In genomic region chrX:118116308-118117068, GRCh38 we compare ENCODE assay signal across 7 cellular contexts. TPM values are rescaled to one million over a fixed set of nuclear protein-coding genes. Genes with fewer than 3 reads are reported as not detected.
DNase-seq lines count a peak whose midpoint lies in the region; ATAC-seq, FAIRE-seq and TF ChIP-seq lines count a peak whose summit lies in the region.

Gene KLHL13 (minus strand): TSS chrX:118116810. CDS start chrX:118028473, 88,337 bp downstream.

- peak within 1 kb of the TSS; percentile 87 to 88 for H3K4me3 Mint-ChIP-seq in activated T-cell treated with anti-CD3 and anti-CD28 coated beads, Interleukin-2, amount 50 U/mL, for 72 hours
- peak within 1 kb of the TSS; percentile 82 for H3K4me3 Mint-ChIP-seq in natural killer cell treated with Interleukin-12 subunit alpha and Interleukin-12 subunit beta and Interleukin-15 and Interleukin-18, amount 100 ng/mL, for 72 hours

- H3K27ac Mint-ChIP-seq in activated T-cell treated with anti-CD3 and anti-CD28 coated beads, Interleukin-2, amount 50 U/mL, for 72 hours, result peak within 1 kb of the TSS; percentile 79
- peak within 1 kb of the TSS in 1 of 2 donors; percentile 42 for H3K27ac Mint-ChIP-seq in natural killer cell treated with Interleukin-12 subunit alpha and Interleukin-12 subunit beta and Interleukin-15 and Interleukin-18, amount 100 ng/mL, for 72 hours

- POLR2A ChIA-PET in GM10248 (lab: Yijun Ruan, JAX), result no interaction called here

- no peak for TF ChIP-seq CTCF in GM10248 (IDR thresholded peaks at IDR 0.05; ENCODE audit: control extremely low read depth, extremely low read depth, low read depth, missing control alignments)

- peak; percentile 39 for DNase-seq in GM10248 (ENCODE audit: extremely low spot score)
- peak; percentile 35 for DNase-seq in HuH-7.5 (ENCODE audit: low spot score)
- DNase-seq in activated T-cell treated with anti-CD3 and anti-CD28 coated beads, Interleukin-2, amount 50 U/mL, for 72 hours, result peak; percentile 7 to 23
- peak; percentile 54 to 64 for DNase-seq in frontal cortex (ENCODE audit: low spot score in 2 of 2)
- DNase-seq in natural killer cell treated with Interleukin-12 subunit alpha and Interleukin-12 subunit beta and Interleukin-15 and Interleukin-18, amount 100 ng/mL, for 72 hours (ENCODE audit: low spot score), result no peak
- no peak for DNase-seq in NCI-H226

- no peak for FAIRE-seq in frontal cortex (lab: Jason Lieb, UNC)

- peaks cover 0 to 3% of the 10 kb centered on the region in 2 donors for H3K36me3 Mint-ChIP-seq in activated T-cell treated with anti-CD3 and anti-CD28 coated beads, Interleukin-2, amount 50 U/mL, for 72 hours (ENCODE audit: insufficient read depth in 2 of 2)
- H3K36me3 Mint-ChIP-seq in natural killer cell treated with Interleukin-12 subunit alpha and Interleukin-12 subunit beta and Interleukin-15 and Interleukin-18, amount 100 ng/mL, for 72 hours, result peaks cover 6% of the 10 kb centered on the region

- peaks cover 11% of the 10 kb centered on the region for H3K4me1 Mint-ChIP-seq in activated T-cell treated with anti-CD3 and anti-CD28 coated beads, Interleukin-2, amount 50 U/mL, for 72 hours (ENCODE audit: low read depth)
- H3K4me1 Mint-ChIP-seq in natural killer cell treated with Interleukin-12 subunit alpha and Interleukin-12 subunit beta and Interleukin-15 and Interleukin-18, amount 100 ng/mL, for 72 hours (ENCODE audit: low read depth in 2 of 2), result peaks cover 6 to 9% of the 10 kb centered on the region in 2 donors

- peak within 1 kb of the TSS; percentile 79 for H3K27ac ChIP-seq in urinary bladder (ENCODE audit: low read depth)

- no peaks in the 10 kb centered on the region for H3K4me1 ChIP-seq in urinary bladder (ENCODE audit: insufficient read depth)

- no peaks in the 10 kb centered on the region for H3K9me3 Mint-ChIP-seq in activated T-cell treated with anti-CD3 and anti-CD28 coated beads, Interleukin-2, amount 50 U/mL, for 72 hours
- no peaks in the 10 kb centered on the region for H3K9me3 Mint-ChIP-seq in natural killer cell treated with Interleukin-12 subunit alpha and Interleukin-12 subunit beta and Interleukin-15 and Interleukin-18, amount 100 ng/mL, for 72 hours

- H3K4me3 ChIP-seq in urinary bladder (ENCODE audit: low read depth, low read length), result peak within 1 kb of the TSS; percentile 52

- under 1% methylated on average over 55 of the region's 71 CpGs for WGBS in urinary bladder

- CTCF ChIA-PET in GM10248 (lab: Yijun Ruan, JAX), result no interaction called here

- H3K36me3 ChIP-seq in urinary bladder (ENCODE audit: insufficient read depth), result no peaks in the 10 kb centered on the region

- H3K27me3 Mint-ChIP-seq in activated T-cell treated with anti-CD3 and anti-CD28 coated beads, Interleukin-2, amount 50 U/mL, for 72 hours (ENCODE audit: low read depth), result peaks cover 29% of the 10 kb centered on the region
- peaks cover 19 to 30% of the 10 kb centered on the region in 2 donors for H3K27me3 Mint-ChIP-seq in natural killer cell treated with Interleukin-12 subunit alpha and Interleukin-12 subunit beta and Interleukin-15 and Interleukin-18, amount 100 ng/mL, for 72 hours

- peak; percentile 51 to 69 for ATAC-seq in activated T-cell treated with anti-CD3 and anti-CD28 coated beads, Interleukin-2, amount 50 U/mL, for 72 hours (replicated peaks in 1 of 2)
- peak; percentile 53 to 63 for ATAC-seq in natural killer cell treated with Interleukin-12 subunit alpha and Interleukin-12 subunit beta and Interleukin-15 and Interleukin-18, amount 100 ng/mL, for 72 hours

RNA-seq across cellular contexts. Expression of gene KLHL13, which starts in this region (rescaled TPM):
- 1 to 10 TPM; 1.3 to 1.6 TPM for total RNA-seq in activated T-cell treated with anti-CD3 and anti-CD28 coated beads, Interleukin-2, amount 50 U/mL, for 72 hours
- total RNA-seq in frontal cortex, result 93.3 TPM
- 1 to 10 TPM in 1 of 2 donors, under 1 TPM in 1; 0.86 to 1.0 TPM for total RNA-seq in natural killer cell treated with Interleukin-12 subunit alpha and Interleukin-12 subunit beta and Interleukin-15 and Interleukin-18, amount 100 ng/mL, for 72 hours
- 85.8 TPM for total RNA-seq in urinary bladder
- polyA plus RNA-seq in urinary bladder, result 21.5 TPM

Comparison
In these comparisons a context has a peak if more than half of its experiments do, and no peak if none do; other contexts are left out.
1. RNA of gene KLHL13 (total RNA-seq): 93.3 TPM in frontal cortex (single experiment) and 85.8 TPM in urinary bladder (single experiment); 1.3 to 1.6 TPM in activated T-cell treated with anti-CD3 and anti-CD28 coated beads, Interleukin-2, amount 50 U/mL, for 72 hours and 0.86 to 1.0 TPM in natural killer cell treated with Interleukin-12 subunit alpha and Interleukin-12 subunit beta and Interleukin-15 and Interleukin-18, amount 100 ng/mL, for 72 hours; every median in the first group is over 10 times any median in the second.
2. DNase-seq: peak in GM10248 (single experiment), HuH-7.5 (single experiment), activated T-cell treated with anti-CD3 and anti-CD28 coated beads, Interleukin-2, amount 50 U/mL, for 72 hours (2 of 2) and frontal cortex (2 of 2); none in natural killer cell treated with Interleukin-12 subunit alpha and Interleukin-12 subunit beta and Interleukin-15 and Interleukin-18, amount 100 ng/mL, for 72 hours (single experiment) and NCI-H226 (single experiment).